ENCODE assay signal across 8 cellular contexts in the genomic region with DNA sequence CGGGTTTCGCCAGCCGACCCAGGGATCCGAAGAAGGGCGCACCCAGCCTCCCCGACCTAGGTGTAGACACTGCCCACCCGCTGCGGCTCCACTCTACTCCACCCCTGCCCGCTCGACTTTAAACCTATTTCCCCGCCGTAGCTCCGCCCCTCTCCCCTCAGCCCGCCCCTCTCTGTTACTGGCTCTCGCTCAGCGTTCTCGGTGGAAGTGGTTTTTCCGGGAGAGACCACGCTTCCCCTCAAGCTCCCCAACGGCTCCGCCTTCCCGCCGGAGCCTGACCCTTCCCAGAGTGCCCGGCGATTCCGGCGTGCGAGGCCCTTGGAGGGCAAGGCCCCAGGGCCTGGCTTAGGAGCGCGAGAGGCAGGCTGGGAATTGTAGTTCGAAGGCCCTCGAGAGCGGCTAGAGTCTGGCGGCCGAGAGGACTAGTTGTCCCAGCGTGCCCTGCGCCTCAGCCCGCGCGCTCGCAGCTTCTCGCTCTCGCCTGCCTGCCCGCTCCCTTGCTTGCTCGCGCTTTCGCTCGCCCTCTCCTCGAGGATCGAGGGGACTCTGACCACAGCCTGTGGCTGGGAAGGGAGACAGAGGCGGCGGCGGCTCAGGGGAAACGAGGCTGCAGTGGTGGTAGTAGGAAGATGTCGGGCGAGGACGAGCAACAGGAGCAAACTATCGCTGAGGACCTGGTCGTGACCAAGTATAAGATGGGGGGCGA. TPM values are rescaled to one million over a fixed set of nuclear protein-coding genes. Genes with fewer than 3 reads are reported as not detected.
DNase-seq lines count a peak whose midpoint lies in the region; ATAC-seq and TF ChIP-seq lines count a peak whose summit lies in the region.

A gene (plus strand): TSS at position 451 of the 706 bp plus-strand sequence. CDS start 179 bp downstream, at position 630.

- peaks cover 7% of the 10 kb centered on the region for H3K36me3 ChIP-seq in fibroblast of lung (ENCODE audit: control insufficient read depth, insufficient read depth, low read length)

- H3K4me3 ChIP-seq in LNCaP clone FGC (ENCODE audit: low read depth, low read length) (peak within 1 kb of the TSS; percentile 95), fibroblast of lung (replicated peaks in 1 of 4; ENCODE audit: control extremely low read depth in 1 of 4, insufficient read depth in 1 of 4, low read depth in 3 of 4, low read length in 4 of 4) (peak within 1 kb of the TSS; percentile 86 to 98 (median 93))

- H3K9ac ChIP-seq in fibroblast of lung (ENCODE audit: insufficient read depth, low read length): peak within 1 kb of the TSS; percentile 91

- TF ChIP-seq CTCF in LNCaP clone FGC (IDR thresholded peaks at IDR 0.05; ENCODE audit: control insufficient read depth, extremely low read depth, insufficient read depth) (no peak), RWPE1 (conservative IDR thresholded peaks at IDR 0.05; ENCODE audit: low read depth) (no peak), fibroblast of lung (conservative IDR thresholded peaks at IDR 0.05 in 1 of 2, IDR thresholded peaks at IDR 0.05 in 1 of 2; ENCODE audit: low read depth in 1 of 2, low read length in 2 of 2) (no peak)

- no peaks in the 10 kb centered on the region for H4K20me1 ChIP-seq in fibroblast of lung (ENCODE audit: control insufficient read depth, extremely low read depth, insufficient read depth, low read length)

- no peaks in the 10 kb centered on the region for H3K9me3 Mint-ChIP-seq in activated T-helper 17 cell treated with anti-CD3 and anti-CD28 coated beads, Interleukin-2, amount 50 U/mL, for 72 hours
- no peaks in the 10 kb centered on the region for H3K9me3 Mint-ChIP-seq in naive thymus-derived CD8-positive, alpha-beta T cell

- H3K79me2 ChIP-seq in fibroblast of lung (ENCODE audit: control insufficient read depth, insufficient read depth, low read length): peaks cover 31% of the 10 kb centered on the region

- H3K27me3 Mint-ChIP-seq in activated T-helper 17 cell treated with anti-CD3 and anti-CD28 coated beads, Interleukin-2, amount 50 U/mL, for 72 hours: no peaks in the 10 kb centered on the region
- H3K27me3 Mint-ChIP-seq in naive thymus-derived CD8-positive, alpha-beta T cell: no peaks in the 10 kb centered on the region

- no peaks in the 10 kb centered on the region for H3K27me3 ChIP-seq in fibroblast of lung (ENCODE audit: control insufficient read depth, insufficient read depth, low read length)

- POLR2A ChIA-PET in RWPE1 (lab: Yijun Ruan, JAX; ENCODE audit: low non-redundant PET): interaction anchor here (0.6 to 2.7 kb wide), 9 partner anchors 8 to 60 kb away, joined by 3 to 10 read pairs (median 5); a partner anchor contains a TSS
- POLR2A ChIA-PET in naive thymus-derived CD8-positive, alpha-beta T cell (lab: Charles Lee): interaction anchor here (0.6 to 6.2 kb wide), 43 partner anchors 8 to 1824 kb away, joined by 3 to 236 read pairs (median 7); a partner anchor contains a TSS

- CTCF ChIA-PET in RWPE1 (lab: Yijun Ruan, JAX): interaction anchor here (0.7 to 1.4 kb wide), 3 partner anchors 20 to 108 kb away, joined by 3 to 10 read pairs (median 3); no protein-coding TSS in a partner anchor

- peaks cover 36% of the 10 kb centered on the region for H3K4me1 Mint-ChIP-seq in activated T-helper 17 cell treated with anti-CD3 and anti-CD28 coated beads, Interleukin-2, amount 50 U/mL, for 72 hours
- H3K4me1 Mint-ChIP-seq in naive thymus-derived CD8-positive, alpha-beta T cell: peaks cover 35 to 73% (median 62%) of the 10 kb centered on the region in 4 donors

- peaks cover 5% of the 10 kb centered on the region for H3K4me1 ChIP-seq in fibroblast of lung (ENCODE audit: control insufficient read depth, extremely low read depth, insufficient read depth, low read length)

- peak; percentile 94 for ATAC-seq in activated T-helper 17 cell treated with anti-CD3 and anti-CD28 coated beads, Interleukin-2, amount 50 U/mL, for 72 hours (replicated peaks)
- peak; percentile 88 for ATAC-seq in naive thymus-derived CD8-positive, alpha-beta T cell

- H2AFZ ChIP-seq in fibroblast of lung (ENCODE audit: low read length): peak within 1 kb of the TSS; percentile 85

- H3K4me2 ChIP-seq in fibroblast of lung (ENCODE audit: extremely low read depth, insufficient read depth, low read length): peak within 1 kb of the TSS; percentile 76

- H3K36me3 Mint-ChIP-seq in activated T-helper 17 cell treated with anti-CD3 and anti-CD28 coated beads, Interleukin-2, amount 50 U/mL, for 72 hours (ENCODE audit: low read depth): peaks cover 56% of the 10 kb centered on the region
- H3K36me3 Mint-ChIP-seq in naive thymus-derived CD8-positive, alpha-beta T cell: peaks cover 0 to 33% (median 9%) of the 10 kb centered on the region in 3 donors

- H3K27ac Mint-ChIP-seq in activated T-helper 17 cell treated with anti-CD3 and anti-CD28 coated beads, Interleukin-2, amount 50 U/mL, for 72 hours: peak within 1 kb of the TSS; percentile 95
- peak within 1 kb of the TSS; percentile 97 to 99 (median 98) for H3K27ac Mint-ChIP-seq in naive thymus-derived CD8-positive, alpha-beta T cell

- no peaks in the 10 kb centered on the region for H3K9me3 ChIP-seq in fibroblast of lung (ENCODE audit: control insufficient read depth, insufficient read depth, low read depth, low read length)

- H3K27ac ChIP-seq in RWPE1 (peak within 1 kb of the TSS; percentile 83), fibroblast of lung (ENCODE audit: insufficient read depth, low read length) (peak within 1 kb of the TSS; percentile 92)

- H3K4me3 Mint-ChIP-seq in activated T-helper 17 cell treated with anti-CD3 and anti-CD28 coated beads, Interleukin-2, amount 50 U/mL, for 72 hours: peak within 1 kb of the TSS; percentile 93
- H3K4me3 Mint-ChIP-seq in naive thymus-derived CD8-positive, alpha-beta T cell: peak within 1 kb of the TSS; percentile 93 to 100 (median 98)

- DNase-seq in Daoy (ENCODE audit: low read depth): peak; percentile 100
- DNase-seq in GOT3 (lab: John Stamatoyannopoulos, UW): peak; percentile 86
- DNase-seq in LNCaP clone FGC (ENCODE audit: low read depth): peak; percentile 98
- DNase-seq in RWPE1 (ENCODE audit: low spot score): peak; percentile 96
- DNase-seq in fibroblast of lung (ENCODE audit: low read depth in 2 of 2): peak; percentile 98 to 99
- DNase-seq in naive thymus-derived CD8-positive, alpha-beta T cell: peak; percentile 82 to 99 (median 94)
- DNase-seq in stimulated activated naive CD4-positive, alpha-beta T cell (lab: John Stamatoyannopoulos, UW): peak; percentile 89 to 96 (median 94)

RNA-seq across cellular contexts. Expression of the gene that starts here (rescaled TPM):
- 384 and 456 TPM in 2 replicates for total RNA-seq in Daoy (2014; rRNA removed; shearing (Covaris generic))
- 100 to 1,000 TPM; 213 to 427 TPM for total RNA-seq in activated T-helper 17 cell treated with anti-CD3 and anti-CD28 coated beads, Interleukin-2, amount 50 U/mL, for 72 hours
- 92.2 and 93.5 TPM in 2 replicates for total RNA-seq in fibroblast of lung
- 202 and 342 TPM in 2 replicates for polyA plus RNA-seq in fibroblast of lung
- polyA plus RNA-seq in fibroblast of lung (2012): 94.2 and 182 TPM in 2 replicates
- 12.2 and 20.4 TPM in 2 replicates for polyA minus RNA-seq in fibroblast of lung (ENCODE audit: low replicate concordance)
- total RNA-seq in naive thymus-derived CD8-positive, alpha-beta T cell: 100 to 1,000 TPM; 132 to 135 TPM
- 100 to 1,000 TPM; 219 to 241 (median 241) TPM for polyA plus RNA-seq in naive thymus-derived CD8-positive, alpha-beta T cell

Comparison
In these comparisons a context has a peak if more than half of its experiments do, and no peak if none do; other contexts are left out.
1. Peak in every context shown above with its lines: DNase-seq, ATAC-seq, H3K4me3 ChIP-seq and H3K27ac ChIP-seq.